9 cellular contexts compared by ENCODE assay signal in genomic region chr17:49216953-49217650, GRCh38. TPM values are rescaled to one million over a fixed set of nuclear protein-coding genes. Genes with fewer than 3 reads are reported as not detected.
DNase-seq lines count a peak whose midpoint lies in the region; ATAC-seq, FAIRE-seq and TF ChIP-seq lines count a peak whose summit lies in the region.
"Had no signal": no experiment of that assay in that cellular context is flagged by ENCODE, and none has a peak within 500 bp of the region (broad histone marks: within the 10 kb centered on the region; RNA-seq: fewer than 3 reads in every experiment).

No MANE protein-coding gene starts in this region.

- POLR2A ChIA-PET in GM12878 (lab: Charles Lee) = interaction anchor here (0.9 to 13.2 kb wide), 3 partner anchors 8 to 217 kb away, joined by 3 to 537 read pairs (median 7); no protein-coding TSS in a partner anchor

- in situ Hi-C loops in GM12878 (cut with MboI) = no loop called here

- no peaks in the 10 kb centered on the region for H3K9me3 ChIP-seq in GM12878 (replicated peaks; ENCODE audit: control insufficient read depth, insufficient read depth, low read length)

- no peak overlapping the region for H2AFZ ChIP-seq in GM12878 (ENCODE audit: control insufficient read depth, low read depth, low read length)

- SMC1A ChIA-PET in GM12878 (lab: Charles Lee; ENCODE audit: uncharacterized antibody, unreplicated experiment) = interaction anchor here (0.6 to 16.8 kb wide), 3 partner anchors 10 to 1167 kb away, joined by 3 to 354 read pairs (median 22); no protein-coding TSS in a partner anchor

- no peak for ATAC-seq in stimulated activated naive CD8-positive, alpha-beta T cell treated with anti-CD3 and anti-CD28 coated beads, Interleukin-15, Interleukin-2, amounts not matched to agents 100 U/mL and 50 U/mL, for 24 hours
- no peak for ATAC-seq in GM12878
- ATAC-seq in HG03280 (IDR thresholded peaks at IDR 0.05; ENCODE audit: unreplicated experiment) = no peak
- ATAC-seq in HG03354 (IDR thresholded peaks at IDR 0.05; ENCODE audit: poor library complexity, severe bottlenecking, unreplicated experiment) = no peak

- RAD21 ChIA-PET in GM12878 (lab: Charles Lee; ENCODE audit: unreplicated experiment) = interaction anchor here (1.5 to 13.4 kb wide), 2 partner anchors 9 to 22 kb away, joined by 4 to 355 read pairs; no protein-coding TSS in a partner anchor

- H3K36me3 Mint-ChIP-seq in stimulated activated naive CD8-positive, alpha-beta T cell treated with anti-CD3 and anti-CD28 coated beads, Interleukin-15, Interleukin-2, amounts not matched to agents 100 ng/mL and 50 ng/mL, for 24 hours (ENCODE audit: low read depth) = peaks cover 61% of the 10 kb centered on the region
- no peaks in the 10 kb centered on the region for H3K36me3 Mint-ChIP-seq in nephron progenitor cell (ENCODE audit: low read depth)

- peak overlapping the region; percentile 57 for H3K4me3 Mint-ChIP-seq in stimulated activated naive CD8-positive, alpha-beta T cell treated with anti-CD3 and anti-CD28 coated beads, Interleukin-15, Interleukin-2, amounts not matched to agents 100 ng/mL and 50 ng/mL, for 24 hours
- no peak overlapping the region for H3K4me3 Mint-ChIP-seq in nephron progenitor cell

- peaks cover 79% of the 10 kb centered on the region for H3K4me1 Mint-ChIP-seq in stimulated activated naive CD8-positive, alpha-beta T cell treated with anti-CD3 and anti-CD28 coated beads, Interleukin-15, Interleukin-2, amounts not matched to agents 100 ng/mL and 50 ng/mL, for 24 hours (ENCODE audit: low read depth)
- H3K4me1 Mint-ChIP-seq in nephron progenitor cell = peaks cover 28% of the 10 kb centered on the region

- DNase-seq in stimulated activated naive CD8-positive, alpha-beta T cell treated with anti-CD3 and anti-CD28 coated beads, Interleukin-15, Interleukin-2, amounts not matched to agents 100 U/mL and 50 U/mL, for 24 hours = no peak
- DNase-seq in GM12878 (ENCODE audit: low read depth, low spot score) (no peak), medulla oblongata (ENCODE audit: extremely low spot score) (peak; percentile 77), nephron progenitor cell (no peak), AG20443 (ENCODE audit: low spot score) (no peak)

- TF ChIP-seq RAD21 in GM12878 (IDR thresholded peaks at IDR 0.05; ENCODE audit: insufficient read depth, low read depth, low read length) = no peak

- H3K27me3 ChIP-seq in GM12878 (replicated peaks in 1 of 2; ENCODE audit: control insufficient read depth in 2 of 2, insufficient read depth in 2 of 2, low read length in 1 of 2) = no peaks in the 10 kb centered on the region

- H3K9me3 Mint-ChIP-seq in stimulated activated naive CD8-positive, alpha-beta T cell treated with anti-CD3 and anti-CD28 coated beads, Interleukin-15, Interleukin-2, amounts not matched to agents 100 ng/mL and 50 ng/mL, for 24 hours = no peaks in the 10 kb centered on the region
- no peaks in the 10 kb centered on the region for H3K9me3 Mint-ChIP-seq in nephron progenitor cell

- H3K4me1 ChIP-seq in GM12878 (ENCODE audit: control insufficient read depth, insufficient read depth, low read length) = peaks cover 60% of the 10 kb centered on the region

- TF ChIP-seq EP300 in GM12878 (IDR thresholded peaks at IDR 0.05; ENCODE audit: borderline replicate concordance in 1 of 2, control insufficient read depth in 1 of 2, low read depth in 2 of 2, low read length in 2 of 2) = no peak

- peak overlapping the region; percentile 77 for H3K27ac ChIP-seq in GM12878 (ENCODE audit: control insufficient read depth, insufficient read depth)

- no peaks in the 10 kb centered on the region for H3K27me3 Mint-ChIP-seq in stimulated activated naive CD8-positive, alpha-beta T cell treated with anti-CD3 and anti-CD28 coated beads, Interleukin-15, Interleukin-2, amounts not matched to agents 100 ng/mL and 50 ng/mL, for 24 hours
- peaks cover 26% of the 10 kb centered on the region for H3K27me3 Mint-ChIP-seq in nephron progenitor cell (ENCODE audit: low read depth, poor library complexity)

- peak overlapping the region; percentile 94 for H3K4me2 ChIP-seq in GM12878 (ENCODE audit: control insufficient read depth, insufficient read depth)

- no peaks in the 10 kb centered on the region for H4K20me1 ChIP-seq in GM12878 (ENCODE audit: control insufficient read depth, insufficient read depth)

- TF ChIP-seq POLR2A in GM12878 (IDR thresholded peaks at IDR 0.05; ENCODE audit: low read depth, low read length) = no peak

- H3K27ac Mint-ChIP-seq in stimulated activated naive CD8-positive, alpha-beta T cell treated with anti-CD3 and anti-CD28 coated beads, Interleukin-15, Interleukin-2, amounts not matched to agents 100 ng/mL and 50 ng/mL, for 24 hours = peak overlapping the region; percentile 56
- H3K27ac Mint-ChIP-seq in nephron progenitor cell = no peak overlapping the region

- no peak for FAIRE-seq in GM12878 (lab: Jason Lieb, UNC)

- CTCF ChIA-PET in GM12878 (lab: Yijun Ruan, JAX) = interaction anchor here (5.8 to 8.5 kb wide), 3 partner anchors 11 to 36 kb away, joined by 45 to 127 read pairs (median 61); no protein-coding TSS in a partner anchor

- 67% methylated on average over 11 of the region's 11 CpGs for WGBS in GM12878 (ENCODE audit: insufficient coverage, insufficient replicate concordance, low lambda C conversion rate, missing lambda C conversion rate)

- peaks cover 11 to 21% of the 10 kb centered on the region in 2 experiments for H3K36me3 ChIP-seq in GM12878 (ENCODE audit: control insufficient read depth in 2 of 2, insufficient read depth in 2 of 2, low read length in 1 of 2)

- H3K4me3 ChIP-seq in GM12878 = peak overlapping the region; percentile 37; the same call in 1 of the 2 replicates

- intact Hi-C loops in GM12878 (cut with micrococcal nuclease; ENCODE audit: unreplicated experiment) = loop anchor here (5.0 kb wide), 1 partner anchor 300 kb away; no protein-coding TSS in a partner anchor

- BruUV-seq in GM12878 (replicated peaks; lab: Mats Ljungman, UMichigan) = no TSS peak

- peak overlapping the region; percentile 22; the same call in 1 of the 2 replicates for H3K9ac ChIP-seq in GM12878 (ENCODE audit: control insufficient read depth, insufficient read depth, low read length)

- no peak for TF ChIP-seq CTCF in GM12878 (IDR thresholded peaks at IDR 0.05 in 2 of 3, conservative IDR thresholded peaks at IDR 0.05 in 1 of 3; ENCODE audit: control insufficient read depth in 2 of 3, extremely low read depth in 1 of 3, insufficient read depth in 1 of 3, low read depth in 3 of 3, low read length in 3 of 3)
- no peak for TF ChIP-seq CTCF in nephron progenitor cell (IDR thresholded peaks at IDR 0.05)

- H3K79me2 ChIP-seq in GM12878 (ENCODE audit: control insufficient read depth, insufficient read depth, low read length) = peaks cover 55% of the 10 kb centered on the region

RNA-seq across cellular contexts. Expression of gene ABI3, which starts 6.6 kb away (rescaled TPM):
- total RNA-seq in GM12878 (2013; cell fraction: nucleolus; rRNA removed) = 150 and 188 TPM in 2 replicates
- total RNA-seq in GM12878 (2014; rRNA removed) = 44.8 and 51.9 TPM in 2 replicates
- 19.8 and 20.3 TPM in 2 replicates for total RNA-seq in GM12878 (2014; rRNA removed; fragmentation: Illumina TruSeq; extraction: Trizol)
- total RNA-seq in GM12878 (2021) = 64.8 and 67.0 TPM in 2 replicates
- polyA plus RNA-seq in GM12878 (2011; ENCODE audit: low read depth) = 16.5 TPM
- polyA plus RNA-seq in GM12878 (2011; rRNA removed) = 25.8 and 70.6 TPM in 2 replicates
- 71.2 and 98.3 TPM in 2 replicates for polyA plus RNA-seq in GM12878 (2011; cell fraction: cytosol; rRNA removed)
- 84.5 and 115 TPM in 2 replicates for polyA plus RNA-seq in GM12878 (2011; cell fraction: nucleus; rRNA removed)
- polyA plus RNA-seq in GM12878 (2012) = 33.9 and 42.3 TPM in 2 replicates
- polyA plus RNA-seq in GM12878 (2014; fragmentation: Illumina TruSeq; extraction: Trizol) = 11.3 and 24.5 TPM in 2 replicates
- 10 to 100 TPM; 13.4 to 21.7 TPM for polyA plus RNA-seq in GM12878 (2014; fragmentation: Nextera tagmentation; extraction: Ambion mirVana)
- polyA plus RNA-seq in GM12878 (2014; rRNA removed) = 50.4 and 63.4 TPM in 2 replicates
- 100 to 1,000 TPM; 105 to 109 TPM for polyA plus RNA-seq in GM12878 (2016; fragmentation: Nextera tagmentation; extraction: Ambion mirVana)
- polyA minus RNA-seq in GM12878 (2011; rRNA and poly(A)+ RNA removed) = 57.6 and 93.4 TPM in 2 replicates
- 38.8 and 42.9 TPM in 2 replicates for polyA minus RNA-seq in GM12878 (2011; cell fraction: cytosol; rRNA and poly(A)+ RNA removed)
- polyA minus RNA-seq in GM12878 (2011; cell fraction: nucleus; rRNA and poly(A)+ RNA removed) = 53.8 and 102 TPM in 2 replicates

RNA-seq across cellular contexts. Expression of gene GNGT2, which starts 6.7 kb away (rescaled TPM):
- total RNA-seq in GM12878 (2013; cell fraction: nucleolus; rRNA removed) = 19.2 and 22.5 TPM in 2 replicates
- total RNA-seq in GM12878 (2014; rRNA removed) = 21.4 and 23.5 TPM in 2 replicates
- 27.1 and 29.8 TPM in 2 replicates for total RNA-seq in GM12878 (2014; rRNA removed; fragmentation: Illumina TruSeq; extraction: Trizol)
- 27.5 and 27.9 TPM in 2 replicates for total RNA-seq in GM12878 (2021)
- 33.4 TPM for polyA plus RNA-seq in GM12878 (2011; ENCODE audit: low read depth)
- polyA plus RNA-seq in GM12878 (2011; rRNA removed) = 60.0 and 65.4 TPM in 2 replicates
- 61.5 and 74.4 TPM in 2 replicates for polyA plus RNA-seq in GM12878 (2011; cell fraction: cytosol; rRNA removed)
- 22.0 and 25.7 TPM in 2 replicates for polyA plus RNA-seq in GM12878 (2011; cell fraction: nucleus; rRNA removed)
- 34.7 and 35.6 TPM in 2 replicates for polyA plus RNA-seq in GM12878 (2012)
- polyA plus RNA-seq in GM12878 (2014; fragmentation: Illumina TruSeq; extraction: Trizol) = 53.3 and 60.4 TPM in 2 replicates
- 10 to 100 TPM; 15.3 to 22.6 TPM for polyA plus RNA-seq in GM12878 (2014; fragmentation: Nextera tagmentation; extraction: Ambion mirVana)
- 30.4 and 36.5 TPM in 2 replicates for polyA plus RNA-seq in GM12878 (2014; rRNA removed)
- polyA plus RNA-seq in GM12878 (2016; fragmentation: Nextera tagmentation; extraction: Ambion mirVana) = 10 to 100 TPM; 39.0 to 51.4 TPM
- polyA minus RNA-seq in GM12878 (2011; rRNA and poly(A)+ RNA removed) = 28.7 and 48.4 TPM in 2 replicates
- 11.9 and 15.9 TPM in 2 replicates for polyA minus RNA-seq in GM12878 (2011; cell fraction: cytosol; rRNA and poly(A)+ RNA removed)
- 8.4 and 8.6 TPM in 2 replicates for polyA minus RNA-seq in GM12878 (2011; cell fraction: nucleus; rRNA and poly(A)+ RNA removed)

RNA-seq across cellular contexts. Expression of gene PHOSPHO1, which starts 13.5 kb away (rescaled TPM):
- total RNA-seq in GM12878 (2013; cell fraction: nucleolus; rRNA removed) = not detected in 2 replicates
- 0.11 and 0.23 TPM in 2 replicates for total RNA-seq in GM12878 (2014; rRNA removed)
- 0.09 TPM in 1 of 2 replicates, not detected in the other for total RNA-seq in GM12878 (2014; rRNA removed; fragmentation: Illumina TruSeq; extraction: Trizol)
- 0.21 and 0.26 TPM in 2 replicates for total RNA-seq in GM12878 (2021)
- polyA plus RNA-seq in GM12878 (2011; ENCODE audit: low read depth) = 0.79 TPM
- polyA plus RNA-seq in GM12878 (2011; rRNA removed) = not detected in 2 replicates
- polyA plus RNA-seq in GM12878 (2011; cell fraction: cytosol; rRNA removed) = not detected in 2 replicates
- not detected in 2 replicates for polyA plus RNA-seq in GM12878 (2011; cell fraction: nucleus; rRNA removed)
- 1.3 and 1.5 TPM in 2 replicates for polyA plus RNA-seq in GM12878 (2012)
- 0.03 TPM in 1 of 2 replicates, not detected in the other for polyA plus RNA-seq in GM12878 (2014; fragmentation: Illumina TruSeq; extraction: Trizol)
- polyA plus RNA-seq in GM12878 (2014; fragmentation: Nextera tagmentation; extraction: Ambion mirVana) = under 1 TPM in 1 of 2 experiments, not detected in 1; 0.04 TPM
- 0.06 TPM in 1 of 2 replicates, not detected in the other for polyA plus RNA-seq in GM12878 (2014; rRNA removed)
- 1 to 10 TPM in 1 of 2 experiments, under 1 TPM in 1; 0.84 to 1.5 TPM for polyA plus RNA-seq in GM12878 (2016; fragmentation: Nextera tagmentation; extraction: Ambion mirVana)
- polyA minus RNA-seq in GM12878 (2011; rRNA and poly(A)+ RNA removed) = not detected in 2 replicates
- polyA minus RNA-seq in GM12878 (2011; cell fraction: cytosol; rRNA and poly(A)+ RNA removed) = not detected in 2 replicates
- not detected in 2 replicates for polyA minus RNA-seq in GM12878 (2011; cell fraction: nucleus; rRNA and poly(A)+ RNA removed)
- total RNA-seq: activated CD8-positive, alpha-beta memory T cell treated with anti-CD3 and anti-CD28 coated beads for 36 hours had no signal
